18 cellular contexts compared by ENCODE assay signal in the genomic region with DNA sequence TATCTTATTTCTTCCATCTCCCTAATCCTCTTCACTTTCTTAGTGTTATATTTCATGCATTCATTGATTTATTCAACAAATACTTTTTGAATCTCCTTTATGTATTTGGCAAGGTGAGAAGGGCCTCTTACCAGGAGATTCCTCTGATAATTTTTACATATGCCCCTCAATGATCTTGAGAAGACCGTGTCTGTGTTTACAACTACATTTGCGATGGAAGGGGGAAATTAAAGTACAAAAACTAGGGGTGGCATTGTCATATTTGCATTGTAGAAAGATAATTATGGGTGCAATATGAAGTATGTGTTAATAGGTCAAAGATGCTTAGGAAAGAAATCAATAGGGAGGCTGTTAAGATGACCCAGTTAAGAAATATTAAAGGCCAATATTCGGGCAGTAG.
DNase-seq lines count a peak whose midpoint lies in the region; ATAC-seq and TF ChIP-seq lines count a peak whose summit lies in the region.
"Had no signal": no experiment of that assay in that cellular context is flagged by ENCODE, and none has a peak within 500 bp of the region (broad histone marks: within the 10 kb centered on the region; RNA-seq: fewer than 3 reads in every experiment).

No MANE protein-coding gene starts in this region.

- H3K27ac ChIP-seq in BLaER1 (peak overlapping the region; percentile 72), OCI-LY3 (ENCODE audit: low read length) (no peak overlapping the region), VCaP (peak overlapping the region; percentile 25)
- H3K27ac ChIP-seq: A549 had no signal

- DNase-seq in neural crest cell (ENCODE audit: low read depth, low spot score): no peak
- DNase-seq in mesothelial cell of epicardium (ENCODE audit: low spot score in 2 of 2, unreplicated experiment in 2 of 2): no peak
- DNase-seq in Kasumi-1 (lab: John Stamatoyannopoulos, UW): no peak
- DNase-seq in T-cell: no peak
- no peak for DNase-seq in GM10248 (ENCODE audit: extremely low spot score)
- DNase-seq: AML-193; Caco-2; Calu3; CD4-positive, alpha-beta T cell; CD8-positive, alpha-beta T cell; DMS79 treated with DMSO at 0.1 percent for 48 hours; GF-D8 had no signal

- peaks cover 13% of the 10 kb centered on the region for H3K4me1 Mint-ChIP-seq in neural crest cell
- peaks cover 8% of the 10 kb centered on the region for H3K4me1 Mint-ChIP-seq in mesothelial cell of epicardium
- H3K4me1 Mint-ChIP-seq in T-cell: no peaks in the 10 kb centered on the region
- H3K4me1 Mint-ChIP-seq: B cell had no signal

- ATAC-seq in T-cell (replicated peaks in 1 of 4): no peak
- ATAC-seq: A549; CD8-positive, alpha-beta T cell; GM12878 had no signal

- H3K36me3 Mint-ChIP-seq in neural crest cell (ENCODE audit: low read depth) (peaks cover 2% of the 10 kb centered on the region), mesothelial cell of epicardium (no peaks in the 10 kb centered on the region), T-cell (no peaks in the 10 kb centered on the region)
- H3K36me3 Mint-ChIP-seq: CD8-positive, alpha-beta T cell had no signal

- CTCF ChIA-PET in T-cell (lab: Charles Lee) (no interaction called here), GM10248 (lab: Yijun Ruan, JAX) (no interaction called here)

- no peaks in the 10 kb centered on the region for H3K79me2 ChIP-seq in OCI-LY3 (ENCODE audit: low read length)

- peaks cover 13% of the 10 kb centered on the region; the same call in 1 of the 2 replicates for H3K9me3 ChIP-seq in BLaER1
- no peaks in the 10 kb centered on the region for H3K9me3 ChIP-seq in OCI-LY3 (ENCODE audit: insufficient read depth, low read length)
- H3K9me3 ChIP-seq: A549, Caco-2 had no signal

- H3K4me1 ChIP-seq in BLaER1 (peaks cover 21% of the 10 kb centered on the region), OCI-LY3 (ENCODE audit: low read length) (no peaks in the 10 kb centered on the region)
- H3K4me1 ChIP-seq: A549, Caco-2 had no signal

- H3K27me3 ChIP-seq in BLaER1 (no peaks in the 10 kb centered on the region), OCI-LY3 (ENCODE audit: low read depth, low read length) (no peaks in the 10 kb centered on the region)

- H3K27ac Mint-ChIP-seq in neural crest cell (ENCODE audit: unreplicated experiment) (peak overlapping the region; percentile 28), mesothelial cell of epicardium (no peak overlapping the region), T-cell (no peak overlapping the region)
- H3K27ac Mint-ChIP-seq: B cell; CD4-positive, alpha-beta T cell; CD8-positive, alpha-beta T cell had no signal

- H3K9me3 Mint-ChIP-seq in neural crest cell (no peaks in the 10 kb centered on the region), mesothelial cell of epicardium (no peaks in the 10 kb centered on the region), T-cell (peaks cover 10 to 12% (median 11%) of the 10 kb centered on the region in 3 donors)

- no peaks in the 10 kb centered on the region for H3K36me3 ChIP-seq in BLaER1
- H3K36me3 ChIP-seq in OCI-LY3 (replicated peaks; ENCODE audit: low read depth, low read length): no peaks in the 10 kb centered on the region

- POLR2A ChIA-PET in T-cell (lab: Charles Lee) (no interaction called here), GM10248 (lab: Yijun Ruan, JAX) (no interaction called here)

- TF ChIP-seq CTCF in OCI-LY3 (IDR thresholded peaks at IDR 0.05; ENCODE audit: low read depth, low read length) (no peak), VCaP (conservative IDR thresholded peaks at IDR 0.05) (no peak), neural crest cell (conservative IDR thresholded peaks at IDR 0.05) (no peak), mesothelial cell of epicardium (IDR thresholded peaks at IDR 0.05; ENCODE audit: unreplicated experiment) (no peak), GM10248 (IDR thresholded peaks at IDR 0.05; ENCODE audit: control extremely low read depth, extremely low read depth, low read depth, missing control alignments) (no peak)

- H3K27me3 Mint-ChIP-seq in neural crest cell (ENCODE audit: low read depth) (no peaks in the 10 kb centered on the region), mesothelial cell of epicardium (ENCODE audit: low read depth) (no peaks in the 10 kb centered on the region), T-cell (no peaks in the 10 kb centered on the region)
- H3K27me3 Mint-ChIP-seq: B cell; CD4-positive, alpha-beta T cell had no signal

- H3K4me3 Mint-ChIP-seq in neural crest cell: no peak overlapping the region
- H3K4me3 Mint-ChIP-seq in mesothelial cell of epicardium: no peak overlapping the region
- H3K4me3 Mint-ChIP-seq in T-cell: no peak overlapping the region
- H3K4me3 Mint-ChIP-seq: B cell; CD4-positive, alpha-beta T cell; CD8-positive, alpha-beta T cell had no signal

- H4K20me1 ChIP-seq in BLaER1: no peaks in the 10 kb centered on the region
- H4K20me1 ChIP-seq in OCI-LY3 (ENCODE audit: insufficient read depth, low read length): no peaks in the 10 kb centered on the region

- H3K9ac ChIP-seq in BLaER1: no peak overlapping the region
- H3K9ac ChIP-seq in OCI-LY3 (ENCODE audit: low read length): no peak overlapping the region

- H3K4me2 ChIP-seq in BLaER1 (peak overlapping the region; percentile 71), OCI-LY3 (ENCODE audit: low read length) (no peak overlapping the region)
- H3K4me2 ChIP-seq: A549 had no signal

- no peak overlapping the region for H3K4me3 ChIP-seq in BLaER1
- H3K4me3 ChIP-seq in OCI-LY3 (ENCODE audit: low read length): no peak overlapping the region
- H3K4me3 ChIP-seq: A549, GM12878 had no signal

- H2AFZ ChIP-seq in OCI-LY3 (ENCODE audit: low read depth, low read length): peak overlapping the region; percentile 33; the same call in 1 of the 2 replicates
